ENCODE assay signal across 15 cellular contexts in genomic region chr11:113876798-113877672, GRCh38. TPM values are rescaled to one million over a fixed set of nuclear protein-coding genes. Genes with fewer than 3 reads are reported as not detected.
DNase-seq lines count a peak whose midpoint lies in the region; ATAC-seq and TF ChIP-seq lines count a peak whose summit lies in the region.
"Had no signal": no experiment of that assay in that cellular context is flagged by ENCODE, and none has a peak within 500 bp of the region (broad histone marks: within the 10 kb centered on the region; RNA-seq: fewer than 3 reads in every experiment).

No MANE protein-coding gene starts in this region.

- H2AFZ ChIP-seq in mammary epithelial cell (ENCODE audit: low read depth, low read length) (no peak overlapping the region), PC-9 (no peak overlapping the region)

- POLR2A ChIA-PET in MCF 10A (lab: Yijun Ruan, JAX) (interaction anchor here (0.6 to 3.8 kb wide), 3 partner anchors 8 to 18 kb away, joined by 3 to 16 read pairs (median 3); no protein-coding TSS in a partner anchor), PC-9 (lab: Charles Lee; ENCODE audit: unreplicated experiment) (interaction anchor here (0.7 kb wide), 1 partner anchor 127 kb away, joined by 11 read pairs; no protein-coding TSS in a partner anchor)

- peak overlapping the region; percentile 80 for H3K4me3 Mint-ChIP-seq in MCF 10A (ENCODE audit: unreplicated experiment)
- H3K4me3 Mint-ChIP-seq in central memory CD8-positive, alpha-beta T cell: peak overlapping the region; percentile 99
- peak overlapping the region; percentile 93 for H3K4me3 Mint-ChIP-seq in stimulated activated memory B cell treated with anti-CD40 and anti-IgM and Interleukin-4, amounts not matched to agents 10 μg/mL and 1 μg/mL and 100 μg/mL, for 72 hours

- H3K27ac Mint-ChIP-seq in MCF 10A (ENCODE audit: low read depth, unreplicated experiment): no peak overlapping the region
- peak overlapping the region; percentile 22 for H3K27ac Mint-ChIP-seq in central memory CD8-positive, alpha-beta T cell (ENCODE audit: low read depth)
- H3K27ac Mint-ChIP-seq in stimulated activated memory B cell treated with anti-CD40 and anti-IgM and Interleukin-4, amounts not matched to agents 10 μg/mL and 1 μg/mL and 100 μg/mL, for 72 hours: peak overlapping the region; percentile 86

- no peaks in the 10 kb centered on the region for H3K27me3 ChIP-seq in mammary epithelial cell (ENCODE audit: insufficient read depth, low read length)
- H3K27me3 ChIP-seq in PC-9 (ENCODE audit: insufficient read depth, low read depth): no peaks in the 10 kb centered on the region

- H3K4me1 Mint-ChIP-seq in MCF 10A (ENCODE audit: insufficient read depth, unreplicated experiment): peaks cover 14% of the 10 kb centered on the region
- H3K4me1 Mint-ChIP-seq in central memory CD8-positive, alpha-beta T cell: peaks cover 29% of the 10 kb centered on the region
- H3K4me1 Mint-ChIP-seq in stimulated activated memory B cell treated with anti-CD40 and anti-IgM and Interleukin-4, amounts not matched to agents 10 μg/mL and 1 μg/mL and 100 μg/mL, for 72 hours: peaks cover 46% of the 10 kb centered on the region

- no peak for ATAC-seq in central memory CD8-positive, alpha-beta T cell (replicated peaks; ENCODE audit: extremely low read depth, poor library complexity, severe bottlenecking)
- ATAC-seq in stimulated activated memory B cell treated with anti-CD40 and anti-IgM and Interleukin-4, amounts not matched to agents 10 μg/mL and 1 μg/mL and 100 μg/mL, for 72 hours: no peak
- ATAC-seq in GM18519 (IDR thresholded peaks at IDR 0.05; ENCODE audit: low FRiP score, unreplicated experiment) (no peak), HG03460 (IDR thresholded peaks at IDR 0.05; ENCODE audit: unreplicated experiment) (no peak)
- ATAC-seq: SK-N-SH treated with all-trans-retinoic acid at 6 μM for 48 hours had no signal

- no peaks in the 10 kb centered on the region for H3K9me2 ChIP-seq in PC-9 (ENCODE audit: insufficient read depth)

- H4K20me1 ChIP-seq in mammary epithelial cell (ENCODE audit: insufficient read depth, low read length) (no peaks in the 10 kb centered on the region), PC-9 (ENCODE audit: insufficient read depth) (no peaks in the 10 kb centered on the region)

- dilution Hi-C loops in mammary epithelial cell (cut with HindIII; ENCODE audit: low sequenced_read_pairs): no loop called here

- no peak overlapping the region for H3K9ac ChIP-seq in mammary epithelial cell (ENCODE audit: insufficient read depth, low read length)

- H3K4me1 ChIP-seq in mammary epithelial cell (ENCODE audit: insufficient read depth, low read length) (peaks cover 8% of the 10 kb centered on the region), PC-9 (replicated peaks; ENCODE audit: insufficient read depth) (peaks cover 14% of the 10 kb centered on the region; the same call in 1 of the 2 replicates)
- H3K4me1 ChIP-seq: prostate gland had no signal

- DNase-seq in MCF 10A (ENCODE audit: unreplicated experiment) (no peak), mammary epithelial cell (no peak), PC-9 (no peak), SKM-1 (lab: John Stamatoyannopoulos, UW; ENCODE audit: unreplicated experiment) (no peak)
- no peak for DNase-seq in central memory CD8-positive, alpha-beta T cell (ENCODE audit: low spot score in 2 of 2)
- DNase-seq: activated CD8-positive, alpha-beta memory T cell treated with anti-CD3 and anti-CD28 coated beads, Interleukin-2, amount 50 U/mL, for 48 hours; NCI-H1048 had no signal

- no peaks in the 10 kb centered on the region for H3K9me3 Mint-ChIP-seq in MCF 10A (ENCODE audit: unreplicated experiment)
- H3K9me3 Mint-ChIP-seq in central memory CD8-positive, alpha-beta T cell: no peaks in the 10 kb centered on the region
- H3K9me3 Mint-ChIP-seq in stimulated activated memory B cell treated with anti-CD40 and anti-IgM and Interleukin-4, amounts not matched to agents 10 μg/mL and 1 μg/mL and 100 μg/mL, for 72 hours: peaks cover 3% of the 10 kb centered on the region

- intact Hi-C loops in MCF 10A (cut with micrococcal nuclease): no loop called here
- intact Hi-C loops in mammary epithelial cell (cut with micrococcal nuclease): no loop called here
- intact Hi-C loops in PC-9 (cut with micrococcal nuclease; ENCODE audit: unreplicated experiment): no loop called here

- H3K27ac ChIP-seq in mammary epithelial cell (ENCODE audit: insufficient read depth, low read depth, low read length): no peak overlapping the region
- no peak overlapping the region for H3K27ac ChIP-seq in PC-9

- 96% methylated on average over 8 of the region's 8 CpGs for WGBS in mammary epithelial cell (ENCODE audit: low coverage, missing lambda C conversion rate)

- in situ Hi-C loops in mammary epithelial cell (cut with MboI; ENCODE audit: low sequenced_read_pairs in 2 of 2): no loop called here

- peaks cover 11% of the 10 kb centered on the region for H3K36me3 Mint-ChIP-seq in MCF 10A (ENCODE audit: insufficient read depth, unreplicated experiment)
- peaks cover 18% of the 10 kb centered on the region for H3K36me3 Mint-ChIP-seq in central memory CD8-positive, alpha-beta T cell (ENCODE audit: insufficient read depth)
- H3K36me3 Mint-ChIP-seq in stimulated activated memory B cell treated with anti-CD40 and anti-IgM and Interleukin-4, amounts not matched to agents 10 μg/mL and 1 μg/mL and 100 μg/mL, for 72 hours: peaks cover 18% of the 10 kb centered on the region

- no peak overlapping the region for H3K4me2 ChIP-seq in mammary epithelial cell (ENCODE audit: insufficient read depth, low read depth, low read length)
- peak overlapping the region; percentile 87; the same call in 1 of the 2 replicates for H3K4me2 ChIP-seq in PC-9

- TF ChIP-seq CTCF in MCF 10A (IDR thresholded peaks at IDR 0.05; ENCODE audit: unreplicated experiment) (no peak), mammary epithelial cell (conservative IDR thresholded peaks at IDR 0.05 in 1 of 2, IDR thresholded peaks at IDR 0.05 in 1 of 2; ENCODE audit: extremely low read depth in 1 of 2, insufficient read depth in 1 of 2, low read depth in 1 of 2, low read length in 2 of 2) (no peak), PC-9 (conservative IDR thresholded peaks at IDR 0.05) (no peak)

- BruUV-seq in MCF 10A (replicated peaks; lab: Mats Ljungman, UMichigan) (no TSS peak), mammary epithelial cell (replicated peaks; lab: Mats Ljungman, UMichigan) (no TSS peak), PC-9 (replicated peaks; lab: Mats Ljungman, UMichigan) (no TSS peak)

- H3F3A ChIP-seq in PC-9 (ENCODE audit: insufficient read depth, low read depth): no peaks in the 10 kb centered on the region

- peaks cover 22% of the 10 kb centered on the region for H3K79me2 ChIP-seq in mammary epithelial cell (ENCODE audit: insufficient read depth, low read length)
- H3K79me2 ChIP-seq in PC-9 (ENCODE audit: low read depth): no peaks in the 10 kb centered on the region

- H3K4me3 ChIP-seq in mammary epithelial cell (replicated peaks in 1 of 3; ENCODE audit: insufficient read depth in 1 of 3, low read depth in 2 of 3, low read length in 3 of 3) (no peak overlapping the region), PC-9 (no peak overlapping the region)
- H3K4me3 ChIP-seq: coronary artery, prostate gland had no signal

- H3K27me3 Mint-ChIP-seq in MCF 10A (ENCODE audit: insufficient read depth, unreplicated experiment): no peaks in the 10 kb centered on the region
- no peaks in the 10 kb centered on the region for H3K27me3 Mint-ChIP-seq in central memory CD8-positive, alpha-beta T cell
- H3K27me3 Mint-ChIP-seq in stimulated activated memory B cell treated with anti-CD40 and anti-IgM and Interleukin-4, amounts not matched to agents 10 μg/mL and 1 μg/mL and 100 μg/mL, for 72 hours: no peaks in the 10 kb centered on the region

- H3K36me3 ChIP-seq in mammary epithelial cell (ENCODE audit: insufficient read depth, low read length) (no peaks in the 10 kb centered on the region), PC-9 (ENCODE audit: low read depth) (no peaks in the 10 kb centered on the region)
- H3K36me3 ChIP-seq: prostate gland, thoracic aorta had no signal

- H3K9me3 ChIP-seq in mammary epithelial cell (replicated peaks; ENCODE audit: insufficient read depth, low read length): no peaks in the 10 kb centered on the region
- H3K9me3 ChIP-seq in PC-9 (ENCODE audit: insufficient read depth, low read depth): no peaks in the 10 kb centered on the region
- H3K9me3 ChIP-seq: prostate gland, thoracic aorta had no signal

- CTCF ChIA-PET in MCF 10A (lab: Yijun Ruan, JAX): interaction anchor here (1.2 kb wide), 1 partner anchor 19 kb away, joined by 5 read pairs; no protein-coding TSS in a partner anchor
- CTCF ChIA-PET in mammary epithelial cell (lab: Charles Lee; ENCODE audit: low non-redundant PET): no interaction called here
- CTCF ChIA-PET in PC-9 (lab: Charles Lee): no interaction called here

RNA-seq across cellular contexts. Expression of gene USP28, which starts 1.7 kb away (rescaled TPM):
- 15.8 and 17.2 TPM in 2 replicates for total RNA-seq in MCF 10A (2022)
- 10 to 100 TPM; 30.3 to 31.7 TPM for total RNA-seq in mammary epithelial cell
- polyA plus RNA-seq in mammary epithelial cell: 29.4 TPM
- 122 TPM for polyA minus RNA-seq in mammary epithelial cell
- total RNA-seq in PC-9 (2021): 36.6 and 38.1 TPM in 2 replicates

RNA-seq across cellular contexts. Expression of gene HTR3B, which starts 27.6 kb away (rescaled TPM):
- total RNA-seq in MCF 10A (2022) (not detected in 2 replicates), mammary epithelial cell (not detected), PC-9 (2021) (not detected in 2 replicates)
- polyA plus RNA-seq in mammary epithelial cell: not detected
- not detected for polyA minus RNA-seq in mammary epithelial cell
- total RNA-seq: fibroblast of villous mesenchyme, prostate gland, thoracic aorta had no signal
